Comparison of ENCODE assay signal across 29 cellular contexts in genomic region chr1:107927815-107928214, GRCh38.
"Had no signal": no experiment of that assay in that cellular context is flagged by ENCODE, and none has a peak within 500 bp of the region (broad histone marks: within the 10 kb centered on the region; RNA-seq: fewer than 3 reads in every experiment).

No MANE protein-coding gene starts in this region.

- H3K4me3 ChIP-seq: esophagus muscularis mucosa, heart left ventricle, neural progenitor cell, right lobe of liver, stomach, thyroid gland, upper lobe of left lung, vagina had no signal

- H3K9me3 Mint-ChIP-seq: activated naive CD8-positive, alpha-beta T cell treated with anti-CD3 and anti-CD28 coated beads, Interleukin-2, amount 10 ng/mL, durations not matched to agents 7 days and 5 days; endodermal cell; immature natural killer cell; neural progenitor cell; T-helper 1 cell treated with Interleukin-12 subunit alpha and Interleukin-12 subunit beta and Interleukin-4 antibody, amounts not matched to agents 30 μg/mL and 1 μg/mL, for 36 hours had no signal

- H3K36me3 Mint-ChIP-seq: activated naive CD8-positive, alpha-beta T cell treated with anti-CD3 and anti-CD28 coated beads, Interleukin-2, amount 10 ng/mL, durations not matched to agents 7 days and 5 days; neural progenitor cell had no signal

- ATAC-seq: activated CD4-positive, CD25-positive, alpha-beta regulatory T cell treated with anti-CD3 and anti-CD28 coated beads, Interleukin-2, amount 50 U/mL, for 24 hours; foreskin keratinocyte; heart left ventricle; naive thymus-derived CD4-positive, alpha-beta T cell; right lobe of liver had no signal

- H3K4me2 ChIP-seq: neural progenitor cell had no signal

- H3K27ac ChIP-seq: brain microvascular endothelial cell, esophagus muscularis mucosa, foreskin keratinocyte, heart left ventricle, neural progenitor cell, right lobe of liver, stomach, thyroid gland, upper lobe of left lung, vagina, VCaP had no signal

- H3K4me3 Mint-ChIP-seq: activated naive CD8-positive, alpha-beta T cell treated with anti-CD3 and anti-CD28 coated beads, Interleukin-2, amount 10 ng/mL, durations not matched to agents 7 days and 5 days; endodermal cell; naive thymus-derived CD4-positive, alpha-beta T cell; neural progenitor cell; T-helper 1 cell treated with Interleukin-12 subunit alpha and Interleukin-12 subunit beta and Interleukin-4 antibody, amounts not matched to agents 30 μg/mL and 1 μg/mL, for 36 hours had no signal

- H3K4me1 ChIP-seq: esophagus muscularis mucosa, foreskin keratinocyte, neural progenitor cell, right lobe of liver, stomach, thyroid gland, upper lobe of left lung, vagina had no signal

- H3K36me3 ChIP-seq: brain microvascular endothelial cell, esophagus muscularis mucosa, heart left ventricle, neural progenitor cell, right lobe of liver, stomach, thyroid gland, upper lobe of left lung, vagina had no signal

- H3K27me3 ChIP-seq: brain microvascular endothelial cell, foreskin keratinocyte, heart left ventricle, neural progenitor cell, right lobe of liver, stomach, thyroid gland, upper lobe of left lung, vagina had no signal

- DNase-seq: activated CD4-positive, alpha-beta T cell treated with anti-CD3 and anti-CD28 coated beads for 48 hours; activated CD4-positive, alpha-beta T cell treated with anti-CD3 and anti-CD28 coated beads, Interleukin-2, amount 50 U/mL, for 48 hours; activated CD8-positive, alpha-beta memory T cell treated with anti-CD3 and anti-CD28 coated beads for 24 hours; activated effector memory CD4-positive, alpha-beta T cell treated with Interleukin-2 at 50 U/mL for 16 hours; activated naive CD4-positive, alpha-beta T cell treated with Interleukin-2 at 50 U/mL for 16 hours; activated naive CD8-positive, alpha-beta T cell treated with anti-CD3 and anti-CD28 coated beads, Interleukin-2, amount 10 ng/mL, durations not matched to agents 7 days and 5 days; amniotic stem cell; brain microvascular endothelial cell; cortex of kidney; endodermal cell; foreskin keratinocyte; heart left ventricle; hypothalamus; immature natural killer cell; midbrain; naive thymus-derived CD4-positive, alpha-beta T cell; posterior cingulate gyrus; right lobe of liver; stimulated activated CD4-positive, alpha-beta T cell treated with anti-CD3 and anti-CD28 coated beads, Interleukin-2, amount 100 ng/mL, for 48 hours; stomach; T-helper 9 cell; thyroid gland; upper lobe of left lung had no signal

- H3K4me1 Mint-ChIP-seq: neural progenitor cell had no signal

- H3K9ac ChIP-seq: neural progenitor cell had no signal

- H3K27ac Mint-ChIP-seq: activated naive CD8-positive, alpha-beta T cell treated with anti-CD3 and anti-CD28 coated beads, Interleukin-2, amount 10 ng/mL, durations not matched to agents 7 days and 5 days; endodermal cell; neural progenitor cell; T-helper 1 cell treated with Interleukin-12 subunit alpha and Interleukin-12 subunit beta and Interleukin-4 antibody, amounts not matched to agents 30 μg/mL and 1 μg/mL, for 36 hours had no signal

- H3K27me3 Mint-ChIP-seq: activated naive CD8-positive, alpha-beta T cell treated with anti-CD3 and anti-CD28 coated beads, Interleukin-2, amount 10 ng/mL, durations not matched to agents 7 days and 5 days; naive thymus-derived CD4-positive, alpha-beta T cell had no signal
